Comparison of ENCODE assay signal across 15 cellular contexts in genomic region chr17:17964710-17965109, GRCh38. TPM values are rescaled to one million over a fixed set of nuclear protein-coding genes. Genes with fewer than 3 reads are reported as not detected.
DNase-seq lines count a peak whose midpoint lies in the region; ATAC-seq, FAIRE-seq and TF ChIP-seq lines count a peak whose summit lies in the region.
"Had no signal": no experiment of that assay in that cellular context is flagged by ENCODE, and none has a peak within 500 bp of the region (broad histone marks: within the 10 kb centered on the region; RNA-seq: fewer than 3 reads in every experiment).

No MANE protein-coding gene starts in this region.

- no peak overlapping the region for H2AFZ ChIP-seq in K562 (ENCODE audit: low read depth, low read length)

- H3K4me3 ChIP-seq in right cardiac atrium (ENCODE audit: low read length) (no peak overlapping the region), K562 (no peak overlapping the region)
- H3K4me3 ChIP-seq: BLaER1 had no signal

- in situ Hi-C loops in K562 (cut with MboI): no loop called here

- H3K9me1 ChIP-seq in K562 (ENCODE audit: control insufficient read depth, insufficient read depth, low read length): no peaks in the 10 kb centered on the region

- H3K27ac ChIP-seq in right cardiac atrium (ENCODE audit: low read length) (no peak overlapping the region), K562 (ENCODE audit: extremely low read depth, low read depth, low read length) (no peak overlapping the region)
- H3K27ac ChIP-seq: 22Rv1, BLaER1 had no signal

- no peaks in the 10 kb centered on the region for H3K79me2 ChIP-seq in K562 (ENCODE audit: control insufficient read depth, insufficient read depth, low read length)

- H3K4me1 ChIP-seq in right cardiac atrium (ENCODE audit: control insufficient read depth, insufficient read depth, low read length) (peaks cover 3% of the 10 kb centered on the region), K562 (replicated peaks in 1 of 2; ENCODE audit: control insufficient read depth in 2 of 2, insufficient read depth in 2 of 2, low read length in 2 of 2) (peaks cover 0 to 2% of the 10 kb centered on the region in 2 experiments; a peak in 1 of 5 replicates)

- H3K9me3 ChIP-seq in right cardiac atrium (ENCODE audit: control insufficient read depth, low read length): no peaks in the 10 kb centered on the region
- H3K9me3 ChIP-seq in K562 (replicated peaks; ENCODE audit: control insufficient read depth, insufficient read depth, low read depth, low read length): no peaks in the 10 kb centered on the region
- H3K9me3 ChIP-seq: BLaER1, Caco-2 had no signal

- peak; percentile 16 for ATAC-seq in left ventricle myocardium superior
- no peak for ATAC-seq in right cardiac atrium
- ATAC-seq in K562: no peak; the same call in 2 of the 3 replicates
- no peak for ATAC-seq in GM21786 (IDR thresholded peaks at IDR 0.05; ENCODE audit: unreplicated experiment)
- ATAC-seq: HepG2 had no signal

- H3K27me3 Mint-ChIP-seq in nephron progenitor cell (ENCODE audit: low read depth, poor library complexity): peaks cover 9% of the 10 kb centered on the region
- H3K27me3 Mint-ChIP-seq: CD8-positive, alpha-beta memory T cell had no signal

- CTCF ChIA-PET in K562 (lab: Yijun Ruan, JAX; ENCODE audit: low intra/inter-chr PET ratio): no interaction called here

- TF ChIP-seq EP300 in K562 (IDR thresholded peaks at IDR 0.05; ENCODE audit: low read length): no peak

- H3K36me3 ChIP-seq in K562 (ENCODE audit: control insufficient read depth, insufficient read depth, low read length): no peaks in the 10 kb centered on the region
- H3K36me3 ChIP-seq: BLaER1 had no signal

- H3K4me1 Mint-ChIP-seq in nephron progenitor cell: peaks cover 42% of the 10 kb centered on the region

- H3K27ac Mint-ChIP-seq in nephron progenitor cell: no peak overlapping the region

- no peak overlapping the region for H3K4me3 Mint-ChIP-seq in nephron progenitor cell

- H3K9me3 Mint-ChIP-seq in nephron progenitor cell: no peaks in the 10 kb centered on the region
- H3K9me3 Mint-ChIP-seq: CD8-positive, alpha-beta memory T cell had no signal

- no peaks in the 10 kb centered on the region; the same call in 1 of the 2 replicates for H4K20me1 ChIP-seq in K562 (replicated peaks; ENCODE audit: control insufficient read depth, insufficient read depth, low read length)

- H3K27me3 ChIP-seq in right cardiac atrium (ENCODE audit: control insufficient read depth, insufficient read depth) (no peaks in the 10 kb centered on the region), K562 (ENCODE audit: control insufficient read depth in 2 of 2, insufficient read depth in 2 of 2, low read length in 2 of 2) (no peaks in the 10 kb centered on the region)
- H3K27me3 ChIP-seq: BLaER1 had no signal

- no peak for TF ChIP-seq POLR2A in K562 (conservative IDR thresholded peaks at IDR 0.05)

- no peak overlapping the region for H3K4me2 ChIP-seq in K562 (ENCODE audit: insufficient read depth, low read length)

- no peak for TF ChIP-seq RAD21 in K562 (CRISPR knock-in tag; conservative IDR thresholded peaks at IDR 0.05 in 1 of 2, IDR thresholded peaks at IDR 0.05 in 1 of 2)

- H3K36me3 Mint-ChIP-seq in nephron progenitor cell (ENCODE audit: low read depth): no peaks in the 10 kb centered on the region

- WGBS in right cardiac atrium: 78% methylated on average over 4 of the region's 4 CpGs
- WGBS in K562 (ENCODE audit: insufficient coverage, low coverage, missing lambda C conversion rate): 26% methylated on average over 4 of the region's 4 CpGs

- BruUV-seq in K562 (replicated peaks; lab: Mats Ljungman, UMichigan): no TSS peak

- POLR2A ChIA-PET in K562 (lab: Yijun Ruan, JAX): no interaction called here

- intact Hi-C loops in left ventricle myocardium superior (cut with micrococcal nuclease): no loop called here
- intact Hi-C loops in right cardiac atrium (cut with DNase I): no loop called here
- intact Hi-C loops in K562 (cut with micrococcal nuclease): no loop called here

- DNase-seq in left ventricle myocardium superior (no peak), right cardiac atrium (no peak), K562 (ENCODE audit: extremely low read depth in 1 of 4, low spot score in 3 of 4) (peak in 1 of 4 experiments; percentile 12), nephron progenitor cell (peak; percentile 26), HT-29 (ENCODE audit: low spot score) (no peak), T-helper 1 cell (no peak)
- DNase-seq: AML-193; Caco-2; CD8-positive, alpha-beta memory T cell; HCEC 1CT had no signal

- no peak for TF ChIP-seq CTCF in K562 (IDR thresholded peaks at IDR 0.05 in 2 of 3, conservative IDR thresholded peaks at IDR 0.05 in 1 of 3; ENCODE audit: insufficient read depth in 2 of 3, low read depth in 1 of 3, low read length in 3 of 3)
- no peak for TF ChIP-seq CTCF in nephron progenitor cell (IDR thresholded peaks at IDR 0.05)

- no peak overlapping the region for H3K9ac ChIP-seq in K562 (ENCODE audit: insufficient read depth in 1 of 2, low read depth in 2 of 2, low read length in 2 of 2)
- H3K9ac ChIP-seq: BLaER1 had no signal

- FAIRE-seq in K562 (lab: Jason Lieb, UNC): no peak
- FAIRE-seq: HepG2 had no signal

TF ChIP-seq in K562, 482 proteins besides CTCF, POLR2A, EP300 and RAD21 (continues in another document):
- TF ChIP-seq CREBBP (IDR thresholded peaks at IDR 0.05; ENCODE audit: low read depth, low read length) (no peak), USF1 (CRISPR knock-in tag; IDR thresholded peaks at IDR 0.05) (peak; percentile 67), CHD1 (IDR thresholded peaks at IDR 0.05; ENCODE audit: low read length) (no peak), RAD51 (IDR thresholded peaks at IDR 0.05; ENCODE audit: borderline replicate concordance, low read depth) (peak; percentile 75), USF2 (CRISPR knock-in tag; IDR thresholded peaks at IDR 0.05) (peak; percentile 84)

RNA-seq across cellular contexts. Expression of gene TOM1L2, which starts 7.5 kb away (rescaled TPM):
- total RNA-seq in left ventricle myocardium superior: 287 TPM
- total RNA-seq in right cardiac atrium: 100 to 1,000 TPM; 196 to 248 (median 227) TPM
- polyA plus RNA-seq in right cardiac atrium: 176 TPM
- total RNA-seq in K562 (2011; cell fraction: chromatin; rRNA removed; ENCODE audit: low replicate concordance): 26.4 and 33.5 TPM in 2 replicates
- 13.0 and 15.5 TPM in 2 replicates for total RNA-seq in K562 (2011; cell fraction: nucleolus; rRNA removed)
- total RNA-seq in K562 (2011; cell fraction: nucleoplasm; rRNA removed): 17.5 and 22.1 TPM in 2 replicates
- 2.0 and 3.1 TPM in 2 replicates for total RNA-seq in K562 (2014; rRNA removed)
- 1.8 and 2.5 TPM in 2 replicates for total RNA-seq in K562 (2014; rRNA removed; fragmentation: Illumina TruSeq; extraction: Trizol)
- 2.5 and 3.2 TPM in 2 replicates for total RNA-seq in K562 (2015; rRNA removed; fragmentation: Illumina TruSeq; extraction: Trizol)
- 4.8 and 6.0 TPM in 2 replicates for total RNA-seq in K562 (2021)
- 3.7 and 5.7 TPM in 2 replicates for polyA plus RNA-seq in K562 (2011; rRNA removed)
- polyA plus RNA-seq in K562 (2011; cell fraction: cytosol; rRNA removed): 3.4 and 4.4 TPM in 2 replicates
- 9.0 and 14.2 TPM in 2 replicates for polyA plus RNA-seq in K562 (2011; cell fraction: nucleus; rRNA removed)
- polyA plus RNA-seq in K562 (2012): 4.5 and 5.8 TPM in 2 replicates
- polyA plus RNA-seq in K562 (2014; fragmentation: Illumina TruSeq; extraction: Trizol): 3.8 and 4.4 TPM in 2 replicates
- polyA plus RNA-seq in K562 (2014; fragmentation: Nextera tagmentation; extraction: Ambion mirVana): under 1 TPM; 0.07 to 0.42 TPM
- 2.3 and 4.4 TPM in 2 replicates for polyA plus RNA-seq in K562 (2014; rRNA removed)
- 6.1 and 6.7 TPM in 2 replicates for polyA minus RNA-seq in K562 (2011; rRNA and poly(A)+ RNA removed)
- polyA minus RNA-seq in K562 (2011; cell fraction: cytosol; rRNA and poly(A)+ RNA removed): 2.1 and 6.0 TPM in 2 replicates
- polyA minus RNA-seq in K562 (2011; cell fraction: nucleus; rRNA and poly(A)+ RNA removed): 6.7 and 7.8 TPM in 2 replicates
- 5.9 and 8.8 TPM in 2 replicates for total RNA-seq in HT-29 (2014; rRNA removed; shearing (Covaris generic))

RNA-seq across cellular contexts. Expression of gene DRC3, which starts 8.0 kb away (rescaled TPM):
- total RNA-seq in left ventricle myocardium superior (1.5 TPM), right cardiac atrium (1 to 10 TPM; 1.4 to 3.2 (median 2.3) TPM), K562 (2014; rRNA removed) (0.65 TPM in 1 of 2 replicates, not detected in the other), K562 (2014; rRNA removed; fragmentation: Illumina TruSeq; extraction: Trizol) (0.54 TPM in 1 of 2 replicates, not detected in the other), K562 (2015; rRNA removed; fragmentation: Illumina TruSeq; extraction: Trizol) (0.23 TPM in 1 of 2 replicates, not detected in the other), K562 (2021) (0.13 TPM in 1 of 2 replicates, not detected in the other)
- polyA plus RNA-seq in right cardiac atrium (1.5 TPM), K562 (2011; rRNA removed) (0.03 and 0.10 TPM in 2 replicates), K562 (2014; fragmentation: Illumina TruSeq; extraction: Trizol) (0.40 and 0.49 TPM in 2 replicates), K562 (2014; fragmentation: Nextera tagmentation; extraction: Ambion mirVana) (under 1 TPM; 0.13 to 0.46 TPM), K562 (2014; rRNA removed) (0.16 and 0.84 TPM in 2 replicates)
- total RNA-seq in K562 (2011; cell fraction: chromatin; rRNA removed; ENCODE audit: low replicate concordance): 1.1 and 1.3 TPM in 2 replicates
- 0.83 and 1.1 TPM in 2 replicates for total RNA-seq in K562 (2011; cell fraction: nucleolus; rRNA removed)
- 0.88 and 1.8 TPM in 2 replicates for total RNA-seq in K562 (2011; cell fraction: nucleoplasm; rRNA removed)
- 0.01 and 0.03 TPM in 2 replicates for polyA plus RNA-seq in K562 (2011; cell fraction: cytosol; rRNA removed)
- 0.24 and 0.85 TPM in 2 replicates for polyA plus RNA-seq in K562 (2011; cell fraction: nucleus; rRNA removed)
- polyA plus RNA-seq in K562 (2012): 0.79 and 0.94 TPM in 2 replicates
- 0.15 and 0.21 TPM in 2 replicates for polyA minus RNA-seq in K562 (2011; rRNA and poly(A)+ RNA removed)
- polyA minus RNA-seq in K562 (2011; cell fraction: cytosol; rRNA and poly(A)+ RNA removed): not detected in 2 replicates
- polyA minus RNA-seq in K562 (2011; cell fraction: nucleus; rRNA and poly(A)+ RNA removed): 0.22 and 0.27 TPM in 2 replicates
- 0.03 and 0.78 TPM in 2 replicates for total RNA-seq in HT-29 (2014; rRNA removed; shearing (Covaris generic))
- total RNA-seq: H4 had no signal
- polyA plus RNA-seq: CD8-positive, alpha-beta memory T cell had no signal
